10 cellular contexts compared by ENCODE assay signal in genomic region chr2:144240656-144241339, GRCh38.
DNase-seq lines count a peak whose midpoint lies in the region; ATAC-seq and TF ChIP-seq lines count a peak whose summit lies in the region.
"Had no signal": no experiment of that assay in that cellular context is flagged by ENCODE, and none has a peak within 500 bp of the region (broad histone marks: within the 10 kb centered on the region; RNA-seq: fewer than 3 reads in every experiment).

No MANE protein-coding gene starts in this region.

- H3K27ac Mint-ChIP-seq in activated naive CD8-positive, alpha-beta T cell treated with anti-CD3 and anti-CD28 coated beads, Interleukin-2, amount 10 ng/mL, durations not matched to agents 7 days and 5 days, result peak overlapping the region; percentile 63

- no peak for TF ChIP-seq CTCF in GM12865 (IDR thresholded peaks at IDR 0.05; ENCODE audit: insufficient read depth, low read depth, low read length, missing control alignments)

- peaks cover 34% of the 10 kb centered on the region for H3K4me1 Mint-ChIP-seq in activated naive CD8-positive, alpha-beta T cell treated with anti-CD3 and anti-CD28 coated beads, Interleukin-2, amount 10 ng/mL, durations not matched to agents 7 days and 5 days

- H3K4me3 Mint-ChIP-seq in activated naive CD8-positive, alpha-beta T cell treated with anti-CD3 and anti-CD28 coated beads, Interleukin-2, amount 10 ng/mL, durations not matched to agents 7 days and 5 days, result peak overlapping the region; percentile 41

- H3K36me3 ChIP-seq in H7 (replicated peaks; ENCODE audit: control insufficient read depth, insufficient read depth, low read length), result no peaks in the 10 kb centered on the region

- DNase-seq in GM12865 (ENCODE audit: low read depth) (peak; percentile 88), NCI-H1092 treated with DMSO at 0.1 percent for 48 hours (lab: John Stamatoyannopoulos, UW) (no peak), NCI-H1417 (lab: John Stamatoyannopoulos, UW) (no peak), H7 (no peak), amniotic stem cell (lab: John Stamatoyannopoulos, UW) (no peak)
- DNase-seq in activated naive CD8-positive, alpha-beta T cell treated with anti-CD3 and anti-CD28 coated beads, Interleukin-2, amount 10 ng/mL, durations not matched to agents 7 days and 5 days, result no peak
- DNase-seq: DND-41 had no signal

- peaks cover 11% of the 10 kb centered on the region for H3K36me3 Mint-ChIP-seq in activated naive CD8-positive, alpha-beta T cell treated with anti-CD3 and anti-CD28 coated beads, Interleukin-2, amount 10 ng/mL, durations not matched to agents 7 days and 5 days

- no peaks in the 10 kb centered on the region for H3K27me3 ChIP-seq in H7 (ENCODE audit: control insufficient read depth, insufficient read depth, low read length)

- ATAC-seq in GM19468 (IDR thresholded peaks at IDR 0.05; ENCODE audit: extremely low read depth, unreplicated experiment) (peak; percentile 68), HG03175 (IDR thresholded peaks at IDR 0.05; ENCODE audit: unreplicated experiment) (peak; percentile 90)
- ATAC-seq in activated naive CD8-positive, alpha-beta T cell treated with anti-CD3 and anti-CD28 coated beads, Interleukin-2, amount 10 ng/mL, durations not matched to agents 7 days and 5 days (ENCODE audit: low read depth), result peak; percentile 55

- POLR2A ChIA-PET in activated naive CD8-positive, alpha-beta T cell treated with anti-CD3 and anti-CD28 coated beads, Interleukin-2, amount 10 ng/mL, durations not matched to agents 7 days and 5 days (lab: Charles Lee), result interaction anchor here (0.5 kb wide), 1 partner anchor 57 kb away, joined by 3 read pairs; no protein-coding TSS in a partner anchor

- no peaks in the 10 kb centered on the region for H3K27me3 Mint-ChIP-seq in activated naive CD8-positive, alpha-beta T cell treated with anti-CD3 and anti-CD28 coated beads, Interleukin-2, amount 10 ng/mL, durations not matched to agents 7 days and 5 days

- peaks cover under 1% of the 10 kb centered on the region for H3K9me3 Mint-ChIP-seq in activated naive CD8-positive, alpha-beta T cell treated with anti-CD3 and anti-CD28 coated beads, Interleukin-2, amount 10 ng/mL, durations not matched to agents 7 days and 5 days

- H3K4me3 ChIP-seq in GM12865 (ENCODE audit: low read depth, low read length), result peak overlapping the region; percentile 22; the same call in 1 of the 2 replicates
- H3K4me3 ChIP-seq in H7 (ENCODE audit: insufficient read depth, low read depth, low read length), result no peak overlapping the region
- H3K4me3 ChIP-seq: skin epidermis had no signal
